34 cellular contexts compared by ENCODE assay signal in the genomic region with DNA sequence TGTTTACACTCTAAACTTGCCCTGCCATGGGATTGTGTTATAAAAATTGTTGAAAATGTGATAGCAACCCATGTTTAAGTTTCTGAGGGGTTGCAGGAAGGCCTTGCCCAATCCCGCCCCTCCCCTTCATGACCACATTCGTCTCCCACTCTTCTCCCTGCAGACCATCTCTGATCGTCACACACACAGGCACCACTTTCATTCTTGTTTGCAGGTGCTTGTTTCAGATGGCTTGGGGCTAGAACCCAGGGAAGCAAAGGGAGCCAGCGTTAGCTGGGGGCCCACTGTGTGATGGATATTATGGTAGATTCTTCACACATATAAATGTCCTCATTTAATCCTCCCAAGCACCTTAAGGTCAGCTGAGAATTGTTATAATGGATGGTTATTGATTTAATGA.
"Had no signal": no experiment of that assay in that cellular context is flagged by ENCODE, and none has a peak within 500 bp of the region (broad histone marks: within the 10 kb centered on the region; RNA-seq: fewer than 3 reads in every experiment).

No MANE protein-coding gene starts in this region.

- H3K4me3 ChIP-seq: MG63 had no signal

- H3K9me3 ChIP-seq: MG63 had no signal

- H3K27me3 ChIP-seq: MG63 had no signal

- DNase-seq: Karpas-422, Kasumi-1, MG63, MM.1S, MV-4-11, NCI-H1048, NCI-H1092, NCI-H1092 treated with DMSO at 0.1 percent for 48 hours, NCI-H1105, NCI-H1105 treated with DMSO at 0.1 percent for 48 hours, NCI-H1417, NCI-H1417 treated with DMSO at 0.1 percent for 48 hours, NCI-H1436, NCI-H1436 treated with DMSO at 0.1 percent for 48 hours, NCI-H146, NCI-H1694, NCI-H1694 treated with DMSO at 0.1 percent for 48 hours, NCI-H187, NCI-H187 treated with DMSO at 0.1 percent for 48 hours, NCI-H1930, NCI-H2029, NCI-H2029 treated with DMSO at 0.1 percent for 48 hours, NCI-H2081, NCI-H2081 treated with DMSO at 0.1 percent for 48 hours, NCI-H2107, NCI-H2171, NCI-H2171 treated with DMSO at 0.1 percent for 48 hours, NCI-H2227 treated with DMSO at 0.1 percent for 48 hours, NCI-H226, NCI-H345, NCI-H446, NCI-H446 treated with DMSO at 0.1 percent for 48 hours, NCI-H510A, NCI-H510A treated with DMSO at 0.1 percent for 48 hours had no signal

- H3K36me3 ChIP-seq: MG63 had no signal
